In genomic region chr11:74371269-74372039, GRCh38 we compare ENCODE assay signal across 11 cellular contexts. TPM values are rescaled to one million over a fixed set of nuclear protein-coding genes. Genes with fewer than 3 reads are reported as not detected.
DNase-seq lines count a peak whose midpoint lies in the region; TF ChIP-seq lines count a peak whose summit lies in the region.
"Had no signal": no experiment of that assay in that cellular context is flagged by ENCODE, and none has a peak within 500 bp of the region (broad histone marks: within the 10 kb centered on the region; RNA-seq: fewer than 3 reads in every experiment).

No MANE protein-coding gene starts in this region.

- no peaks in the 10 kb centered on the region for H4K20me1 ChIP-seq in H9 (ENCODE audit: control insufficient read depth, insufficient read depth, insufficient read length)

- H3K4me3 ChIP-seq in skeletal muscle cell (ENCODE audit: low read depth, low read length): no peak overlapping the region

- 0 out of 2 replicates have a peak, but pooled peaks cover under 1% of the 10 kb centered on the region for H3K4me1 ChIP-seq in H9 (ENCODE audit: insufficient read depth, low read length)

- H4K8ac ChIP-seq in H9 (replicated peaks; ENCODE audit: insufficient read length, low read depth, low read length): no peak overlapping the region

- peaks cover 30% of the 10 kb centered on the region for H3K4me1 Mint-ChIP-seq in chondrocyte (ENCODE audit: low read depth)
- no peaks in the 10 kb centered on the region for H3K4me1 Mint-ChIP-seq in activated CD4-positive, alpha-beta memory T cell treated with anti-CD3 and anti-CD28 coated beads for 36 hours (ENCODE audit: low read depth)
- H3K4me1 Mint-ChIP-seq in H9: no peaks in the 10 kb centered on the region
- H3K4me1 Mint-ChIP-seq: central memory CD8-positive, alpha-beta T cell had no signal

- H2BK120ac ChIP-seq in H9 (ENCODE audit: low read depth, low read length, poor library complexity, severe bottlenecking): no peak overlapping the region

- no peak overlapping the region for H2BK20ac ChIP-seq in H9 (ENCODE audit: low read depth, low read length, poor library complexity, severe bottlenecking)

- H3T11ph ChIP-seq in H9 (ENCODE audit: low read length): no peak overlapping the region

- H3K9me3 Mint-ChIP-seq in chondrocyte (ENCODE audit: low read depth) (no peaks in the 10 kb centered on the region), H9 (no peaks in the 10 kb centered on the region)
- H3K9me3 Mint-ChIP-seq in activated CD4-positive, alpha-beta memory T cell treated with anti-CD3 and anti-CD28 coated beads for 36 hours: no peaks in the 10 kb centered on the region
- H3K9me3 Mint-ChIP-seq: central memory CD8-positive, alpha-beta T cell had no signal

- CTCF ChIA-PET in activated CD4-positive, alpha-beta memory T cell treated with anti-CD3 and anti-CD28 coated beads for 36 hours (lab: Charles Lee): interaction anchor here (1.0 kb wide), 1 partner anchor 78 kb away, joined by 4 read pairs; no protein-coding TSS in a partner anchor

- H3K4me2 ChIP-seq in H9 (ENCODE audit: insufficient read depth, insufficient read length, low read length): no peak overlapping the region

- H3K27ac Mint-ChIP-seq in chondrocyte (ENCODE audit: unreplicated experiment) (peak overlapping the region; percentile 82), H9 (no peak overlapping the region)
- H3K27ac Mint-ChIP-seq in activated CD4-positive, alpha-beta memory T cell treated with anti-CD3 and anti-CD28 coated beads for 36 hours: no peak overlapping the region

- no peak overlapping the region for H3K56ac ChIP-seq in H9 (ENCODE audit: insufficient read length, low read depth, low read length)

- no peaks in the 10 kb centered on the region for H3K9me3 ChIP-seq in H9 (ENCODE audit: control insufficient read depth, low read depth, low read length)

- no peaks in the 10 kb centered on the region for H3K27me3 ChIP-seq in H9 (ENCODE audit: insufficient read depth, low read length)

- no peak overlapping the region for H2AK5ac ChIP-seq in H9 (ENCODE audit: insufficient read length, low read length)

- no peak overlapping the region for H2AFZ ChIP-seq in H9 (ENCODE audit: low read length)

- POLR2A ChIA-PET in activated CD4-positive, alpha-beta memory T cell treated with anti-CD3 and anti-CD28 coated beads for 36 hours (lab: Charles Lee): no interaction called here

- H3K23me2 ChIP-seq in H9 (ENCODE audit: insufficient read length, low read depth, low read length, poor library complexity, severe bottlenecking): no peaks in the 10 kb centered on the region

- H3K18ac ChIP-seq in H9 (ENCODE audit: insufficient read length, low read depth, low read length): no peak overlapping the region

- DNase-seq in NCI-H2029 (lab: John Stamatoyannopoulos, UW) (peak; percentile 44), NCI-H2029 treated with DMSO at 0.1 percent for 48 hours (lab: John Stamatoyannopoulos, UW) (no peak), NCI-H2227 (lab: John Stamatoyannopoulos, UW; ENCODE audit: unreplicated experiment) (peak; percentile 56), chondrocyte (ENCODE audit: low spot score) (no peak), skeletal muscle cell (ENCODE audit: low read depth) (peak; percentile 47), inferior parietal cortex (ENCODE audit: extremely low spot score) (no peak), H9 (no peak)
- no peak for DNase-seq in activated CD4-positive, alpha-beta memory T cell treated with anti-CD3 and anti-CD28 coated beads for 36 hours
- DNase-seq: head of caudate nucleus, small intestine had no signal

- no CpG with 5 or more reads among the region's 2 CpGs for WGBS in H9 (ENCODE audit: extremely low coverage, insufficient read length, low lambda C conversion rate)

- H2BK5ac ChIP-seq in H9 (ENCODE audit: insufficient read length, low read length): no peak overlapping the region

- no peak overlapping the region for H3K23ac ChIP-seq in H9 (ENCODE audit: insufficient read length, low read depth, low read length)

- H4K91ac ChIP-seq in H9 (ENCODE audit: insufficient read length, low read depth, low read length): no peak overlapping the region

- H3K14ac ChIP-seq in H9 (ENCODE audit: insufficient read depth, low read length): no peak overlapping the region

- H3K4ac ChIP-seq in H9 (ENCODE audit: low read depth, low read length): no peak overlapping the region

- TF ChIP-seq CTCF in chondrocyte (IDR thresholded peaks at IDR 0.05) (no peak), H9 (conservative IDR thresholded peaks at IDR 0.05) (no peak)

- no peak overlapping the region for H3K4me3 Mint-ChIP-seq in chondrocyte (ENCODE audit: unreplicated experiment)
- H3K4me3 Mint-ChIP-seq in activated CD4-positive, alpha-beta memory T cell treated with anti-CD3 and anti-CD28 coated beads for 36 hours: no peak overlapping the region
- H3K4me3 Mint-ChIP-seq in H9: no peak overlapping the region
- H3K4me3 Mint-ChIP-seq: central memory CD8-positive, alpha-beta T cell had no signal

- H4K5ac ChIP-seq in H9 (ENCODE audit: insufficient read length, low read depth, low read length): no peak overlapping the region

- no peak overlapping the region for H2BK15ac ChIP-seq in H9 (ENCODE audit: low read depth, low read length)

- H3K79me2 ChIP-seq in H9 (ENCODE audit: insufficient read depth, low read length): no peaks in the 10 kb centered on the region

- H3K79me1 ChIP-seq in H9 (ENCODE audit: insufficient read depth, low read depth, low read length, poor library complexity, severe bottlenecking): no peaks in the 10 kb centered on the region

- no peak overlapping the region for H2BK12ac ChIP-seq in H9 (ENCODE audit: insufficient read length, low read depth, low read length)

- no peak overlapping the region for H3K9ac ChIP-seq in H9 (ENCODE audit: extremely low read depth, insufficient read length, low read length)

- H3K36me3 Mint-ChIP-seq in chondrocyte (ENCODE audit: low read depth): peaks cover 6% of the 10 kb centered on the region
- peaks cover 2% of the 10 kb centered on the region for H3K36me3 Mint-ChIP-seq in activated CD4-positive, alpha-beta memory T cell treated with anti-CD3 and anti-CD28 coated beads for 36 hours
- peaks cover 0 to 9% (median 7%) of the 10 kb centered on the region in 3 experiments; a peak in 3 of 7 replicates for H3K36me3 Mint-ChIP-seq in H9 (ENCODE audit: insufficient read depth in 1 of 3, low read depth in 3 of 3)

- no peaks in the 10 kb centered on the region for H3K27me3 Mint-ChIP-seq in chondrocyte (ENCODE audit: low read depth)
- no peaks in the 10 kb centered on the region for H3K27me3 Mint-ChIP-seq in activated CD4-positive, alpha-beta memory T cell treated with anti-CD3 and anti-CD28 coated beads for 36 hours
- H3K27me3 Mint-ChIP-seq in H9 (ENCODE audit: low read depth): no peaks in the 10 kb centered on the region
- H3K27me3 Mint-ChIP-seq: central memory CD8-positive, alpha-beta T cell had no signal

- H3K27ac ChIP-seq in H9 (ENCODE audit: insufficient read length, low read depth, low read length): no peak overlapping the region

- intact Hi-C loops in activated CD4-positive, alpha-beta memory T cell treated with anti-CD3 and anti-CD28 coated beads for 36 hours (cut with micrococcal nuclease): no loop called here

RNA-seq across cellular contexts. Expression of gene PGM2L1, which starts 26.8 kb away (rescaled TPM):
- 20.4 to 23.6 TPM (median 22.0 TPM) in 3 replicates for total RNA-seq in chondrocyte
- 1 to 10 TPM; 7.0 to 7.2 TPM for total RNA-seq in activated CD4-positive, alpha-beta memory T cell treated with anti-CD3 and anti-CD28 coated beads for 36 hours
- 16.9 and 17.7 TPM in 2 replicates for total RNA-seq in H9 (2021)

Comparison
In these comparisons a context has a peak if more than half of its experiments do, and no peak if none do; other contexts are left out.
1. DNase-seq: peak in NCI-H2029 (single experiment), NCI-H2227 (single experiment) and skeletal muscle cell (single experiment); none in NCI-H2029 treated with DMSO at 0.1 percent for 48 hours (single experiment), chondrocyte (single experiment), activated CD4-positive, alpha-beta memory T cell treated with anti-CD3 and anti-CD28 coated beads for 36 hours (single experiment), inferior parietal cortex (single experiment) and H9 (single experiment).